8 cellular contexts compared by ENCODE assay signal in the genomic region with DNA sequence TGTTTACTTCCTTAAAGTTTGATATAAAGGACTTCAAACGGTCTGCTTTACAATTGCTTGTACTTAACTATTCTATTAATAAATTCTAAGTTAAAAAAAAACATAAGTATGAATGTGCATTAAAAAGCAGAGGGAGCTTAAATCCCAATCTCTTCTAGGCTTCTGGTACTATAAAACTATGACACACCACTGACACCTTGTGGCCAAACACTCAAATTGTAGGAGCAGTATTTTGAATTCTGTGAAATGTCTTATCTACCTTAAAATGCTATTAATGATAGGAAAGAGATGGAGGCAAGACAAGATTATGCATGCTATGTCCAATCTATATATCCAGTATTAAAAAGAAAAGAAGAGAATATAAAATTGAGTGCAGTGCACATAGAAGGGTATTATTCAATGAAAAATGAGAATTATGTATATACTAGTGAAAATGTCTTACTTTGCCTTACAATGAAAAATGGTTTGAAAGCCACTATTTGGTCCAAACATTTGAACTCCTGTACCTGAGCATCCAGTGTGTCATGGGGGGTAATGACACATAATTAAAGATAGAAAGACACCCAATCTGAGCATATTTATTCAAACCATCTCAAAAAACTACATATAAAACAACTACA.
A peak's percentile ranks its signal among the peaks of the same experiment; 100 is the strongest.
DNase-seq lines count a peak whose midpoint lies in the region; ATAC-seq and TF ChIP-seq lines count a peak whose summit lies in the region.

No MANE protein-coding gene starts in this region.

- CTCF ChIA-PET in AG04450 (lab: Charles Lee), result interaction anchor here (0.8 to 1.0 kb wide), 7 partner anchors 16 to 788 kb away, joined by 3 to 5 read pairs (median 4); no protein-coding TSS in a partner anchor

- H3K27me3 ChIP-seq in AG04450 (ENCODE audit: control insufficient read depth, insufficient read depth, low read length), result no peaks in the 10 kb centered on the region

- no peak overlapping the region for H3K4me3 Mint-ChIP-seq in activated CD4-positive, alpha-beta T cell treated with anti-CD3 and anti-CD28 coated beads, Interleukin-2, amount 10 ng/mL, durations not matched to agents 24 days and 14 days

- H3K9me3 ChIP-seq in AG04450 (ENCODE audit: control insufficient read depth, insufficient read depth, low read length), result no peaks in the 10 kb centered on the region

- TF ChIP-seq CTCF in AG04450 (IDR thresholded peaks at IDR 0.05; ENCODE audit: low read depth, low read length) (peak; percentile 47), GM12872 (IDR thresholded peaks at IDR 0.05; ENCODE audit: insufficient read depth, low read depth, low read length) (peak; percentile 56)

- no peak overlapping the region for H3K27ac ChIP-seq in AG04450 (ENCODE audit: low read depth, low read length)

- DNase-seq in AG04450 (ENCODE audit: low read depth, low spot score), result no peak
- peak; percentile 14 for DNase-seq in NCI-H2227 treated with DMSO at 0.1 percent for 48 hours (lab: John Stamatoyannopoulos, UW)
- DNase-seq in activated CD4-positive, alpha-beta T cell treated with anti-CD3 and anti-CD28 coated beads, Interleukin-2, amount 10 ng/mL, durations not matched to agents 24 days and 14 days, result peak; percentile 82
- peak; percentile 54 for DNase-seq in glomerular visceral epithelial cell (ENCODE audit: extremely low spot score)
- DNase-seq in stimulated activated CD4-positive, alpha-beta T cell treated with anti-CD3 and anti-CD28 coated beads, Interleukin-2, amount 100 ng/mL, for 24 hours, result peak; percentile 10 to 49

- no peak for ATAC-seq in HG02970 (IDR thresholded peaks at IDR 0.05; ENCODE audit: low FRiP score, unreplicated experiment)
- ATAC-seq in HG03521 (IDR thresholded peaks at IDR 0.05; ENCODE audit: unreplicated experiment), result no peak

- intact Hi-C loops in activated CD4-positive, alpha-beta T cell treated with anti-CD3 and anti-CD28 coated beads, Interleukin-2, amount 10 ng/mL, durations not matched to agents 24 days and 14 days (cut with micrococcal nuclease), result loop anchor here (1.0 to 5.0 kb wide), 5 partner anchors 184 to 848 kb away; no protein-coding TSS in a partner anchor

- no peak overlapping the region for H3K4me3 ChIP-seq in AG04450 (ENCODE audit: low read depth, low read length)

- no peaks in the 10 kb centered on the region for H3K4me1 Mint-ChIP-seq in activated CD4-positive, alpha-beta T cell treated with anti-CD3 and anti-CD28 coated beads, Interleukin-2, amount 10 ng/mL, durations not matched to agents 24 days and 14 days

- no peak overlapping the region for H3K27ac Mint-ChIP-seq in activated CD4-positive, alpha-beta T cell treated with anti-CD3 and anti-CD28 coated beads, Interleukin-2, amount 10 ng/mL, durations not matched to agents 24 days and 14 days

- no peaks in the 10 kb centered on the region for H3K27me3 Mint-ChIP-seq in activated CD4-positive, alpha-beta T cell treated with anti-CD3 and anti-CD28 coated beads, Interleukin-2, amount 10 ng/mL, durations not matched to agents 24 days and 14 days

- H3K9me3 Mint-ChIP-seq in activated CD4-positive, alpha-beta T cell treated with anti-CD3 and anti-CD28 coated beads, Interleukin-2, amount 10 ng/mL, durations not matched to agents 24 days and 14 days, result peaks cover 6% of the 10 kb centered on the region

- POLR2A ChIA-PET in AG04450 (lab: Yijun Ruan, JAX), result no interaction called here

- peaks cover 20% of the 10 kb centered on the region for H3K36me3 Mint-ChIP-seq in activated CD4-positive, alpha-beta T cell treated with anti-CD3 and anti-CD28 coated beads, Interleukin-2, amount 10 ng/mL, durations not matched to agents 24 days and 14 days (ENCODE audit: low read depth)
